ENCODE assay signal across 11 cellular contexts in the genomic region with DNA sequence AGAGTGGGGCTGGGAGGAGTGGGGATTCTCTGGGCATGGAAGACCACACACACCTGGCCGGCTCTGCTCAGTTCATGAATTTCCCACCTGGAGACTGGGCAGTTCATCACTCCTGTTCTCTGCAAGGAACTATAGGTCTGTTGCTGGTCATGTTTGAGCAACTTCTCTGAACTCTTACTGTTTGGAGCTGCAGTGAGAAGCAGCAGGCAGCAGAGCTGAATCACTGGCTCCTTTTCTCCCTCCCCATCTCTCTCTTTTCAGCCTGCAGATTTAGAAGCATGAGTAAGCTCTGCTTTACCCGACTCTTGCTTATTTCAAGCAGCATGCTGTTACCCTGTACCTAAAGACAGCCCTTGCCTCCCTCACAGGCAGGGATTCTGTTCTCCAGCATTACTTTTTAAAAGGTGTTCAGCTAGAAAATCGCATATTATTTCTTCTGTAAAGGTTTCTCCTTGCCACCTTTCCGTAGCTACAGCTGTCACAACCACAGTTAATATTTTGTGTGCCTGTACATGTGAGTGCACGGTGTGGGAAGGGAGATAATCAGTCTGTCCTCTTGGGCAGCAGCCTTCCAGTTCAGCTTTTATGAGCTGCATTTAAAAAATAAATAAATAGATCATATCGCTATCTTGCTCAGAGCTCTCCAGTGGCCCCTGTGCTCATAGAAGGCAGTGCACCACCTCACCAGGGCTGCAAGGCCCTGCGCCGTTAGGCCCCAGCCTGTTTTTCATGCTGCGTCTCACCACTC.
DNase-seq lines count a peak whose midpoint lies in the region; ATAC-seq and TF ChIP-seq lines count a peak whose summit lies in the region.
"Had no signal": no experiment of that assay in that cellular context is flagged by ENCODE, and none has a peak within 500 bp of the region (broad histone marks: within the 10 kb centered on the region; RNA-seq: fewer than 3 reads in every experiment).

No MANE protein-coding gene starts in this region.

- ATAC-seq in RWPE2 (ENCODE audit: low read depth) (peak; percentile 86), HG03045 (IDR thresholded peaks at IDR 0.05; ENCODE audit: unreplicated experiment) (no peak), HG03097 (IDR thresholded peaks at IDR 0.05; ENCODE audit: low FRiP score, unreplicated experiment) (no peak), GM19395 (IDR thresholded peaks at IDR 0.05; ENCODE audit: unreplicated experiment) (no peak)

- TF ChIP-seq POLR2A in sigmoid colon (IDR thresholded peaks at IDR 0.05), result no peak

- DNase-seq in DMS79 treated with DMSO at 0.1 percent for 48 hours (lab: John Stamatoyannopoulos, UW) (peak; percentile 17), DMS79 (lab: John Stamatoyannopoulos, UW) (no peak), RWPE2 (ENCODE audit: low spot score) (no peak), fibroblast of pulmonary artery (ENCODE audit: low read depth) (peak; percentile 55), sigmoid colon (peak; percentile 20)
- DNase-seq: 8988T; activated CD4-positive, CD25-positive, alpha-beta regulatory T cell; amniotic stem cell had no signal

- no peaks in the 10 kb centered on the region for H3K36me3 ChIP-seq in RWPE2 (ENCODE audit: low read depth)
- no peaks in the 10 kb centered on the region for H3K36me3 ChIP-seq in sigmoid colon

- TF ChIP-seq CTCF in RWPE2 (IDR thresholded peaks at IDR 0.05; ENCODE audit: poor library complexity, severe bottlenecking), result no peak
- peak; percentile 35 for TF ChIP-seq CTCF in fibroblast of pulmonary artery (IDR thresholded peaks at IDR 0.05; ENCODE audit: low read length, missing control alignments)
- TF ChIP-seq CTCF in sigmoid colon (IDR thresholded peaks at IDR 0.05), result no peak

- TF ChIP-seq EP300 in sigmoid colon (IDR thresholded peaks at IDR 0.05), result no peak

- H3K4me3 ChIP-seq in RWPE2 (ENCODE audit: severe bottlenecking) (no peak overlapping the region), fibroblast of pulmonary artery (replicated peaks; ENCODE audit: low read depth, low read length) (no peak overlapping the region), sigmoid colon (no peak overlapping the region)

- intact Hi-C loops in sigmoid colon (cut with DNase I), result no loop called here

- no peaks in the 10 kb centered on the region for H3K27me3 ChIP-seq in RWPE2 (ENCODE audit: insufficient read depth, poor library complexity, severe bottlenecking)
- no peaks in the 10 kb centered on the region for H3K27me3 ChIP-seq in sigmoid colon

- H3K9me3 ChIP-seq in RWPE2 (ENCODE audit: severe bottlenecking), result no peaks in the 10 kb centered on the region
- H3K9me3 ChIP-seq in sigmoid colon, result no peaks in the 10 kb centered on the region

- peak overlapping the region; percentile 41 for H3K27ac ChIP-seq in RWPE2 (ENCODE audit: poor library complexity, severe bottlenecking)
- no peak overlapping the region for H3K27ac ChIP-seq in sigmoid colon

- H3K4me1 ChIP-seq in RWPE2 (ENCODE audit: insufficient read depth, poor library complexity, severe bottlenecking), result peaks cover 10% of the 10 kb centered on the region
- H3K4me1 ChIP-seq in sigmoid colon, result no peaks in the 10 kb centered on the region

- 79 to 87% methylated on average over 9 of the region's 9 CpGs for whole genome bisulfite sequencing in sigmoid colon, 2 donors

Comparison
In these comparisons a context has a peak if more than half of its experiments do, and no peak if none do; other contexts are left out.
1. DNase-seq: peak in DMS79 treated with DMSO at 0.1 percent for 48 hours (single experiment), fibroblast of pulmonary artery (single experiment) and sigmoid colon (single experiment); none in DMS79 (single experiment) and RWPE2 (single experiment).